In genomic region chr6:106069478-106069877, GRCh38 we compare ENCODE assay signal across 9 cellular contexts. TPM values are rescaled to one million over a fixed set of nuclear protein-coding genes. Genes with fewer than 3 reads are reported as not detected.
DNase-seq lines count a peak whose midpoint lies in the region; ATAC-seq and TF ChIP-seq lines count a peak whose summit lies in the region.
"Had no signal": no experiment of that assay in that cellular context is flagged by ENCODE, and none has a peak within 500 bp of the region (broad histone marks: within the 10 kb centered on the region; RNA-seq: fewer than 3 reads in every experiment).

No MANE protein-coding gene starts in this region.

- CTCF ChIA-PET in Calu3 (lab: Charles Lee) (interaction anchor here (0.9 kb wide), 1 partner anchor 16 kb away, joined by 4 read pairs; the partner anchor contains the start of gene PRDM1), Caco-2 (lab: Charles Lee) (no interaction called here), T-cell (lab: Charles Lee) (no interaction called here)

- H3K4me1 ChIP-seq in adrenal gland (replicated peaks in 1 of 2) (no peaks in the 10 kb centered on the region), Caco-2 (no peaks in the 10 kb centered on the region)
- H3K4me1 ChIP-seq: HAP-1 had no signal

- H3K36me3 Mint-ChIP-seq in Calu3 (ENCODE audit: insufficient read depth, unreplicated experiment) (no peaks in the 10 kb centered on the region), Caco-2 (ENCODE audit: insufficient read depth, unreplicated experiment) (peaks cover 10% of the 10 kb centered on the region), T-cell (no peaks in the 10 kb centered on the region)

- WGBS in adrenal gland, 4 donors, result 22 to 31% (median 25%) methylated on average over 8 of the region's 8 CpGs

- no peak overlapping the region for H3K4me3 ChIP-seq in adrenal gland
- H3K4me3 ChIP-seq in Caco-2 (ENCODE audit: low read depth, low read length), result no peak overlapping the region
- H3K4me3 ChIP-seq: HAP-1 had no signal

- BruUV-seq in Calu3 (replicated peaks; lab: Mats Ljungman, UMichigan) (no TSS peak), Caco-2 (replicated peaks; lab: Mats Ljungman, UMichigan) (no TSS peak)

- POLR2A ChIA-PET in Caco-2 (lab: Charles Lee), result no interaction called here
- POLR2A ChIA-PET in T-cell (lab: Charles Lee), result no interaction called here

- H3K4me1 Mint-ChIP-seq in Calu3 (ENCODE audit: low read depth, unreplicated experiment) (peaks cover 8% of the 10 kb centered on the region), Caco-2 (ENCODE audit: low read depth, unreplicated experiment) (peaks cover 6% of the 10 kb centered on the region), T-cell (no peaks in the 10 kb centered on the region)

- intact Hi-C loops in Calu3 (cut with micrococcal nuclease; ENCODE audit: unreplicated experiment) (no loop called here), adrenal gland (cut with DNase I) (no loop called here), Caco-2 (cut with micrococcal nuclease; ENCODE audit: unreplicated experiment) (no loop called here)

- no peak overlapping the region for H3K27ac ChIP-seq in adrenal gland

- no peak for TF ChIP-seq CTCF in Calu3 (IDR thresholded peaks at IDR 0.05; ENCODE audit: unreplicated experiment)
- TF ChIP-seq CTCF in adrenal gland (IDR thresholded peaks at IDR 0.05), result no peak
- TF ChIP-seq CTCF in Caco-2 (IDR thresholded peaks at IDR 0.05; ENCODE audit: insufficient read depth in 1 of 2, low read depth in 1 of 2, low read length in 1 of 2, severe bottlenecking in 1 of 2, unreplicated experiment in 1 of 2), result no peak

- DNase-seq in Calu3 (peak; percentile 51), NCI-H1694 treated with DMSO at 0.1 percent for 48 hours (lab: John Stamatoyannopoulos, UW) (peak; percentile 82), adrenal gland (peak in 4 of 7 donors; percentile 14 to 40 (median 20)), left kidney (ENCODE audit: low read depth, low spot score) (peak; percentile 85), Caco-2 (no peak), NAMALWA (ENCODE audit: low spot score) (no peak), T-cell (no peak)

- H3K9me3 ChIP-seq in adrenal gland (replicated peaks in 1 of 3) (no peaks in the 10 kb centered on the region), Caco-2 (no peaks in the 10 kb centered on the region)
- H3K9me3 ChIP-seq: HAP-1 had no signal

- H3K36me3 ChIP-seq in adrenal gland (replicated peaks in 1 of 2), result no peaks in the 10 kb centered on the region
- no peaks in the 10 kb centered on the region; the same call in 1 of the 2 replicates for H3K36me3 ChIP-seq in Caco-2 (ENCODE audit: control insufficient read depth, insufficient read depth, low read length)
- H3K36me3 ChIP-seq: HAP-1 had no signal

- H3K4me3 Mint-ChIP-seq in Calu3 (ENCODE audit: low read depth, unreplicated experiment) (no peak overlapping the region), Caco-2 (ENCODE audit: unreplicated experiment) (no peak overlapping the region), T-cell (no peak overlapping the region)

- no peak overlapping the region for H3K27ac Mint-ChIP-seq in Calu3 (ENCODE audit: unreplicated experiment)
- H3K27ac Mint-ChIP-seq in Caco-2 (ENCODE audit: unreplicated experiment), result no peak overlapping the region
- H3K27ac Mint-ChIP-seq in T-cell, result no peak overlapping the region

- H3K27me3 ChIP-seq in adrenal gland (no peaks in the 10 kb centered on the region), Caco-2 (replicated peaks; ENCODE audit: control insufficient read depth, insufficient read depth, low read length) (no peaks in the 10 kb centered on the region)

- ATAC-seq in GM19324 (IDR thresholded peaks at IDR 0.05; ENCODE audit: low FRiP score, unreplicated experiment), result no peak
- no peak for ATAC-seq in T-cell (replicated peaks in 1 of 4)

- no peak for TF ChIP-seq POLR2A in adrenal gland (IDR thresholded peaks at IDR 0.05)

- no peaks in the 10 kb centered on the region for H3K9me3 Mint-ChIP-seq in Calu3 (ENCODE audit: low read depth, unreplicated experiment)
- no peaks in the 10 kb centered on the region for H3K9me3 Mint-ChIP-seq in Caco-2 (ENCODE audit: unreplicated experiment)
- H3K9me3 Mint-ChIP-seq in T-cell, result no peaks in the 10 kb centered on the region

- H3K27me3 Mint-ChIP-seq in Calu3 (ENCODE audit: unreplicated experiment) (peaks cover 38% of the 10 kb centered on the region), Caco-2 (ENCODE audit: insufficient read depth, unreplicated experiment) (no peaks in the 10 kb centered on the region), T-cell (no peaks in the 10 kb centered on the region)

RNA-seq across cellular contexts. Expression of gene PRDM1, which starts 16.7 kb away (rescaled TPM):
- total RNA-seq in Calu3 (2022) (0.40 and 1.1 TPM in 2 replicates), adrenal gland (1 to 10 TPM; 1.6 to 7.5 (median 3.9) TPM), Caco-2 (2022) (10.4 and 11.4 TPM in 2 replicates), T-cell (100 to 1,000 TPM in 1 of 5 donors, 10 to 100 TPM in 4; 21.9 to 108 (median 30.6) TPM)
- polyA plus RNA-seq in adrenal gland, result 1 to 10 TPM in 2 of 3 donors, under 1 TPM in 1; 0.40 to 4.1 (median 1.1) TPM

Comparison
In these comparisons a context has a peak if more than half of its experiments do, and no peak if none do; other contexts are left out.
1. DNase-seq: peak in Calu3 (single experiment), NCI-H1694 treated with DMSO at 0.1 percent for 48 hours (single experiment), adrenal gland (4 of 7) and left kidney (single experiment); none in Caco-2 (0 of 2), NAMALWA (single experiment) and T-cell (0 of 34).